9 cellular contexts compared by ENCODE assay signal in the genomic region with DNA sequence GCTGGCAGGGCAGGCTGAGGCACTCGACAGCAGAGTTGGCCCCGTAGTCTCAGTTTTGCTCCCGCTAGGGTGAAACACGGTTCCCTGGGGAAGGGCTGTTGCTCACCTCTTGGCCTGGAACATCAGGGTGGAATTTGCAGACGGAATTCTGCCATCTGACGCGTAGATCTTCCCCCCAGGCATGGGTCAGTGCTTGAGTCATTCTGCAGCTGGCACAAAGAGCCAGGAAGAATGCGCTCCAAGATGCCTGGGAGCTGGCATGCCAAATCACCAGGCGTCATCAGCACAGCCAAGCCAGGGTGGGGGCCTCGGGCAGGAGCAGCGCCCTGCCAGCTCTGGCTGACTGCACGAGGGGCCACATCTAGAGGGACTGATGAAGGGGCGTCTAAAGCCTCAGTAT. TPM values are rescaled to one million over a fixed set of nuclear protein-coding genes. Genes with fewer than 3 reads are reported as not detected.
DNase-seq lines count a peak whose midpoint lies in the region; ATAC-seq, FAIRE-seq and TF ChIP-seq lines count a peak whose summit lies in the region.
"Had no signal": no experiment of that assay in that cellular context is flagged by ENCODE, and none has a peak within 500 bp of the region (broad histone marks: within the 10 kb centered on the region; RNA-seq: fewer than 3 reads in every experiment).

No MANE protein-coding gene starts in this region.

- no peak overlapping the region for H3K9ac ChIP-seq in duodenal mucosa (ENCODE audit: low read depth in 1 of 2, low read length in 2 of 2)

- ATAC-seq in A549 (peak; percentile 65 to 72), GM19463 (IDR thresholded peaks at IDR 0.05; ENCODE audit: unreplicated experiment) (no peak), mucosa of descending colon (no peak)

- no peaks in the 10 kb centered on the region for H3K9me3 ChIP-seq in A549
- H3K9me3 ChIP-seq in duodenal mucosa (ENCODE audit: control insufficient read depth in 1 of 2, low read length in 2 of 2): no peaks in the 10 kb centered on the region
- no peaks in the 10 kb centered on the region for H3K9me3 ChIP-seq in mucosa of descending colon

- peaks cover 90% of the 10 kb centered on the region for H3K4me1 ChIP-seq in A549
- peaks cover 46 to 55% of the 10 kb centered on the region in 2 donors for H3K4me1 ChIP-seq in duodenal mucosa (ENCODE audit: control insufficient read depth in 1 of 2, insufficient read depth in 2 of 2, low read length in 2 of 2)
- peaks cover 34% of the 10 kb centered on the region for H3K4me1 ChIP-seq in mucosa of descending colon (ENCODE audit: low read depth)

- POLR2A ChIA-PET in A549 (lab: Yijun Ruan, JAX): interaction anchor here (1.0 kb wide), 1 partner anchor 135 kb away, joined by 4 read pairs; no protein-coding TSS in a partner anchor

- H3K27me3 ChIP-seq in duodenal mucosa (ENCODE audit: control insufficient read depth in 1 of 2, insufficient read depth in 2 of 2, low read length in 2 of 2): no peaks in the 10 kb centered on the region

- H3K4me3 ChIP-seq in A549 (no peak overlapping the region), duodenal mucosa (ENCODE audit: low read depth in 1 of 2, low read length in 2 of 2) (no peak overlapping the region), mucosa of descending colon (no peak overlapping the region)

- TF ChIP-seq EP300 in A549 (IDR thresholded peaks at IDR 0.05): peak; percentile 81 to 91; a peak in 3 of 5 replicates
- TF ChIP-seq EP300 in Ishikawa (IDR thresholded peaks at IDR 0.05; ENCODE audit: borderline replicate concordance): 0 out of 2 replicates have a peak, but pooled peaks have one; percentile 19

- TF ChIP-seq CTCF in A549 (IDR thresholded peaks at IDR 0.05): no peak
- no peak for TF ChIP-seq CTCF in mucosa of descending colon (IDR thresholded peaks at IDR 0.05)

- TF ChIP-seq RAD21 in A549 (conservative IDR thresholded peaks at IDR 0.05 in 1 of 2, IDR thresholded peaks at IDR 0.05 in 1 of 2) (peak; percentile 47 to 55), Ishikawa (IDR thresholded peaks at IDR 0.05; ENCODE audit: low read depth) (no peak)

- H3K27ac ChIP-seq in A549 (peak overlapping the region; percentile 93 to 95), duodenal mucosa (ENCODE audit: low read depth, low read length) (peak overlapping the region; percentile 54)

- H3K36me3 ChIP-seq in duodenal mucosa (ENCODE audit: control insufficient read depth in 1 of 2, insufficient read depth in 2 of 2, low read length in 2 of 2) (peaks cover 0 to 16% of the 10 kb centered on the region in 2 donors), mucosa of descending colon (ENCODE audit: low read depth) (no peaks in the 10 kb centered on the region)

- FAIRE-seq in A549 (lab: Jason Lieb, UNC): peak; percentile 96

- CTCF ChIA-PET in A549 (lab: Yijun Ruan, JAX): interaction anchor here (0.5 to 25.7 kb wide), 15 partner anchors 8 to 313 kb away, joined by 3 to 374 read pairs (median 8); a partner anchor contains a TSS

- intact Hi-C loops in mucosa of descending colon (cut with DNase I, micrococcal nuclease): no loop called here

- DNase-seq in A549 (ENCODE audit: low read depth in 1 of 2, low spot score in 1 of 2): peak; percentile 96 to 99
- DNase-seq in mucosa of gallbladder (ENCODE audit: low spot score): peak; percentile 67
- DNase-seq in NCI-H2227 treated with DMSO at 0.1 percent for 48 hours (lab: John Stamatoyannopoulos, UW): no peak
- DNase-seq in mucosa of descending colon: no peak
- DNase-seq in activated T-cell treated with anti-CD3 and anti-CD28 coated beads, Interleukin-2, amount 50 U/mL, for 48 hours: no peak
- DNase-seq: NCI-H2081 had no signal

- no peak for TF ChIP-seq POLR2A in A549 (IDR thresholded peaks at IDR 0.05; ENCODE audit: low read length)

- peak overlapping the region; percentile 92 for H3K4me2 ChIP-seq in A549

- 2% methylated on average over 10 of the region's 13 CpGs for WGBS in A549 (ENCODE audit: missing lambda C conversion rate)

TF ChIP-seq in A549, 52 proteins besides CTCF, POLR2A, EP300 and RAD21 (continues in another document):
- TF ChIP-seq RNF2 (IDR thresholded peaks at IDR 0.05; ENCODE audit: borderline replicate concordance, low read depth) (no peak), MAZ (IDR thresholded peaks at IDR 0.05; ENCODE audit: borderline replicate concordance, low read depth, low read length) (peak; percentile 74; the same call in 1 of the 2 replicates), RARB (CRISPR knock-in tag; IDR thresholded peaks at IDR 0.05) (peak; percentile 85; the same call in 1 of the 2 replicates), ZC3H11A (IDR thresholded peaks at IDR 0.05) (no peak), CHD4 (IDR thresholded peaks at IDR 0.05; ENCODE audit: borderline replicate concordance) (no peak), RCOR1 (IDR thresholded peaks at IDR 0.05; ENCODE audit: low read depth, low read length) (no peak), SMC3 (IDR thresholded peaks at IDR 0.05) (peak; percentile 52; the same call in 2 of the 3 replicates), ZFP36 (IDR thresholded peaks at IDR 0.05; ENCODE audit: borderline replicate concordance, partially characterized antibody) (no peak), MYC (IDR thresholded peaks at IDR 0.05; ENCODE audit: borderline replicate concordance, low read length) (no peak), BHLHE40 (IDR thresholded peaks at IDR 0.05; ENCODE audit: low read depth, low read length) (no peak)
- TF ChIP-seq, protein P1, sequence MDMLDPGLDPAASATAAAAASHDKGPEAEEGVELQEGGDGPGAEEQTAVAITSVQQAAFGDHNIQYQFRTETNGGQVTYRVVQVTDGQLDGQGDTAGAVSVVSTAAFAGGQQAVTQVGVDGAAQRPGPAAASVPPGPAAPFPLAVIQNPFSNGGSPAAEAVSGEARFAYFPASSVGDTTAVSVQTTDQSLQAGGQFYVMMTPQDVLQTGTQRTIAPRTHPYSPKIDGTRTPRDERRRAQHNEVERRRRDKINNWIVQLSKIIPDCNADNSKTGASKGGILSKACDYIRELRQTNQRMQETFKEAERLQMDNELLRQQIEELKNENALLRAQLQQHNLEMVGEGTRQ (IDR thresholded peaks at IDR 0.05): no peak
- TF ChIP-seq, protein P2, sequence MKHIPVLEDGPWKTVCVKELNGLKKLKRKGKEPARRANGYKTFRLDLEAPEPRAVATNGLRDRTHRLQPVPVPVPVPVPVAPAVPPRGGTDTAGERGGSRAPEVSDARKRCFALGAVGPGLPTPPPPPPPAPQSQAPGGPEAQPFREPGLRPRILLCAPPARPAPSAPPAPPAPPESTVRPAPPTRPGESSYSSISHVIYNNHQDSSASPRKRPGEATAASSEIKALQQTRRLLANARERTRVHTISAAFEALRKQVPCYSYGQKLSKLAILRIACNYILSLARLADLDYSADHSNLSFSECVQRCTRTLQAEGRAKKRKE (CRISPR knock-in tag; IDR thresholded peaks at IDR 0.05; ENCODE audit: low read depth): peak; percentile 8
- TF ChIP-seq, protein P3, sequence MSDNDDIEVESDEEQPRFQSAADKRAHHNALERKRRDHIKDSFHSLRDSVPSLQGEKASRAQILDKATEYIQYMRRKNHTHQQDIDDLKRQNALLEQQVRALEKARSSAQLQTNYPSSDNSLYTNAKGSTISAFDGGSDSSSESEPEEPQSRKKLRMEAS (IDR thresholded peaks at IDR 0.05): peak; percentile 95

TF ChIP-seq in Ishikawa, 13 proteins besides CTCF, POLR2A, EP300 and RAD21:
- TF ChIP-seq TEAD4 (IDR thresholded peaks at IDR 0.05): peak; percentile 60; the same call in 1 of the 2 replicates
- TF ChIP-seq, protein P4, sequence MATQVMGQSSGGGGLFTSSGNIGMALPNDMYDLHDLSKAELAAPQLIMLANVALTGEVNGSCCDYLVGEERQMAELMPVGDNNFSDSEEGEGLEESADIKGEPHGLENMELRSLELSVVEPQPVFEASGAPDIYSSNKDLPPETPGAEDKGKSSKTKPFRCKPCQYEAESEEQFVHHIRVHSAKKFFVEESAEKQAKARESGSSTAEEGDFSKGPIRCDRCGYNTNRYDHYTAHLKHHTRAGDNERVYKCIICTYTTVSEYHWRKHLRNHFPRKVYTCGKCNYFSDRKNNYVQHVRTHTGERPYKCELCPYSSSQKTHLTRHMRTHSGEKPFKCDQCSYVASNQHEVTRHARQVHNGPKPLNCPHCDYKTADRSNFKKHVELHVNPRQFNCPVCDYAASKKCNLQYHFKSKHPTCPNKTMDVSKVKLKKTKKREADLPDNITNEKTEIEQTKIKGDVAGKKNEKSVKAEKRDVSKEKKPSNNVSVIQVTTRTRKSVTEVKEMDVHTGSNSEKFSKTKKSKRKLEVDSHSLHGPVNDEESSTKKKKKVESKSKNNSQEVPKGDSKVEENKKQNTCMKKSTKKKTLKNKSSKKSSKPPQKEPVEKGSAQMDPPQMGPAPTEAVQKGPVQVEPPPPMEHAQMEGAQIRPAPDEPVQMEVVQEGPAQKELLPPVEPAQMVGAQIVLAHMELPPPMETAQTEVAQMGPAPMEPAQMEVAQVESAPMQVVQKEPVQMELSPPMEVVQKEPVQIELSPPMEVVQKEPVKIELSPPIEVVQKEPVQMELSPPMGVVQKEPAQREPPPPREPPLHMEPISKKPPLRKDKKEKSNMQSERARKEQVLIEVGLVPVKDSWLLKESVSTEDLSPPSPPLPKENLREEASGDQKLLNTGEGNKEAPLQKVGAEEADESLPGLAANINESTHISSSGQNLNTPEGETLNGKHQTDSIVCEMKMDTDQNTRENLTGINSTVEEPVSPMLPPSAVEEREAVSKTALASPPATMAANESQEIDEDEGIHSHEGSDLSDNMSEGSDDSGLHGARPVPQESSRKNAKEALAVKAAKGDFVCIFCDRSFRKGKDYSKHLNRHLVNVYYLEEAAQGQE (IDR thresholded peaks at IDR 0.05; ENCODE audit: low read depth): no peak
- TF ChIP-seq, protein P3 (IDR thresholded peaks at IDR 0.05): no peak
- no peak for TF ChIP-seq TCF12 (IDR thresholded peaks at IDR 0.05; ENCODE audit: low read depth)
- no peak for TF ChIP-seq YY1 (IDR thresholded peaks at IDR 0.05; ENCODE audit: low read depth)
- no peak for TF ChIP-seq TAF1 (IDR thresholded peaks at IDR 0.05; ENCODE audit: low read depth)
- TF ChIP-seq CEBPB (IDR thresholded peaks at IDR 0.05): no peak
- TF ChIP-seq EGR1 (IDR thresholded peaks at IDR 0.05): no peak

RNA-seq across cellular contexts. Expression of a gene that starts 42.7 kb away (rescaled TPM):
- 198 and 265 TPM in 2 replicates for polyA plus RNA-seq in A549 (2011; rRNA removed)
- polyA plus RNA-seq in A549 (2012; cell fraction: cytosol; rRNA removed): 147 and 159 TPM in 2 replicates
- 84.5 and 165 TPM in 2 replicates for polyA plus RNA-seq in A549 (2012; cell fraction: nucleus; rRNA removed)
- 56.3 to 89.5 TPM (median 57.8 TPM) in 3 replicates for polyA plus RNA-seq in A549 (2017; fragmentation: RNase III; extraction: RNeasy Plus Mini Kit Qiagen cat#74134 plus additional on column Dnase treatment)
- polyA minus RNA-seq in A549 (2011; rRNA and poly(A)+ RNA removed): 110 and 113 TPM in 2 replicates
- total RNA-seq in mucosa of gallbladder: 48.7 TPM
- total RNA-seq in mucosa of descending colon: 10 to 100 TPM; 32.2 to 60.2 (median 35.7) TPM

Comparison
In these comparisons a context has a peak if more than half of its experiments do, and no peak if none do; other contexts are left out.
1. ATAC-seq: peak in A549 (2 of 2); none in GM19463 (single experiment) and mucosa of descending colon (single experiment).
2. DNase-seq: peak in A549 (2 of 2) and mucosa of gallbladder (single experiment); none in NCI-H2227 treated with DMSO at 0.1 percent for 48 hours (single experiment), mucosa of descending colon (0 of 3) and activated T-cell treated with anti-CD3 and anti-CD28 coated beads, Interleukin-2, amount 50 U/mL, for 48 hours (0 of 2).